In the genomic region with DNA sequence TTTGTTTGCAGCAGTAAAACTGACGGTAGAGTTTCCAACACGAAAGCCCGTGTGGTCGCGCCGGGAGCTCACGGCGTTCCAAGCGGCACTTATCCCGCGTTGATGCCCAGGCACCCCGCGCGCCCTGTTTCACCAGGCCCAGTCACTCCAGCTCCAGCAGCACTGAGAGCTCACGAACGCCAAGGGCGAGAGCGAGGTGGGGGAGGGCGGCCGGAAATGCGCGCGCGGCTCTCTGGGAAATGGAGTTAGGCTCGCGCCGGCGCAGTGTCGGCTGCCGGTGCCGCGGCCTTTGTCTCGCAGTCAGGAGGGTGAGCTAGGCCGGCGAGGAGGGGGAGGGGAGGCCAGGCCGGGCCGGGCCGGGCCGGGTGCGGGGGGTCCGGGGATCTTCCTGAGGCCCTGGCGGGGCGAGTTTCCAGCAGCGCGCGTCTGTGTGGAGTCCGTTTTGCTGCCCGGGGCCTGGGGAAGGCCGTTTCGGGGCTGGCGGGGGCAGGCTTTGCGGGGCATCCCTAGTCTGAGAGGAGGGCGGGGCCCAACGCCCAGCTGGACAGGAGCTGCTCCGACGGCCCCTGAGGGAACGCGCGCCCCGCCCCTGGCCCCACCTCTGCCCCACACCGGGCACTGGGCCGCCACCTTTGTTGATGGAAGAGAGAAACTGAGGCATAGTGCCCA, we compare ENCODE assay signal across 8 cellular contexts. TPM values are rescaled to one million over a fixed set of nuclear protein-coding genes. Genes with fewer than 3 reads are reported as not detected.
DNase-seq lines count a peak whose midpoint lies in the region; ATAC-seq and TF ChIP-seq lines count a peak whose summit lies in the region.

A gene (plus strand): TSS at position 280 of the 669 bp plus-strand sequence. CDS start 721 bp downstream, outside the sequence.

- H3K27ac ChIP-seq in OCI-LY7 (ENCODE audit: low read depth, low read length, poor library complexity, severe bottlenecking) = no peak within 1 kb of the TSS

- no peaks in the 10 kb centered on the region for H3K9me3 ChIP-seq in OCI-LY7 (ENCODE audit: low read length)

- intact Hi-C loops in OCI-LY7 (cut with micrococcal nuclease; ENCODE audit: unreplicated experiment) = no loop called here

- H3K36me3 ChIP-seq in OCI-LY7 (ENCODE audit: insufficient read depth, low read length) = no peaks in the 10 kb centered on the region

- no peaks in the 10 kb centered on the region for H4K20me1 ChIP-seq in OCI-LY7 (ENCODE audit: insufficient read depth, low read length)

- H3K4me1 ChIP-seq in OCI-LY7 (ENCODE audit: insufficient read depth, low read length, poor library complexity, severe bottlenecking) = no peaks in the 10 kb centered on the region

- POLR2A ChIA-PET in OCI-LY7 (lab: Charles Lee) = no interaction called here

- no peak within 1 kb of the TSS for H2AFZ ChIP-seq in OCI-LY7 (ENCODE audit: low read length)

- no peak within 1 kb of the TSS for H3K4me2 ChIP-seq in OCI-LY7 (ENCODE audit: low read length)

- DNase-seq in AG09309 (ENCODE audit: low read depth) = peak; percentile 23
- DNase-seq in NCI-H128 (lab: John Stamatoyannopoulos, UW; ENCODE audit: unreplicated experiment) = peak; percentile 69
- peak; percentile 50 for DNase-seq in activated T-cell treated with anti-CD3 and anti-CD28 coated beads for 48 hours (ENCODE audit: low read depth)
- peak; percentile 91 for DNase-seq in mucosa of gallbladder (ENCODE audit: low spot score)
- DNase-seq in stimulated activated CD8-positive, alpha-beta memory T cell treated with anti-CD3 and anti-CD28 coated beads, Interleukin-12 subunit alpha, Interleukin-12 subunit beta, amount 100 ng/mL, for 4 hours (ENCODE audit: low read depth) = peak; percentile 52
- no peak for DNase-seq in GM20000 (ENCODE audit: low spot score)
- no peak for DNase-seq in OCI-LY7 (ENCODE audit: low spot score)

- peak within 1 kb of the TSS; percentile 56 for H3K4me3 ChIP-seq in AG09309 (ENCODE audit: control insufficient read depth, low read depth, low read length)
- H3K4me3 ChIP-seq in OCI-LY7 (ENCODE audit: low read depth, low read length, poor library complexity, severe bottlenecking) = no peak within 1 kb of the TSS

- BruUV-seq in OCI-LY7 (replicated peaks; lab: Mats Ljungman, UMichigan) = no TSS peak

- H3K79me2 ChIP-seq in OCI-LY7 (ENCODE audit: insufficient read depth, low read depth, low read length) = no peaks in the 10 kb centered on the region

- peak; percentile 88 for ATAC-seq in esophagus mucosa

- CTCF ChIA-PET in OCI-LY7 (lab: Charles Lee; ENCODE audit: unreplicated experiment) = no interaction called here

- H3K9me2 ChIP-seq in OCI-LY7 (ENCODE audit: insufficient read depth, low read length) = no peaks in the 10 kb centered on the region

- TF ChIP-seq CTCF in AG09309 (IDR thresholded peaks at IDR 0.05; ENCODE audit: control insufficient read depth, insufficient read depth, low read depth, low read length, missing control alignments) (no peak), GM20000 (IDR thresholded peaks at IDR 0.05; ENCODE audit: extremely low read depth, missing control alignments) (no peak), OCI-LY7 (conservative IDR thresholded peaks at IDR 0.05; ENCODE audit: low read length) (no peak)

RNA-seq across cellular contexts. Expression of the gene that starts here (rescaled TPM):
- 0.68 TPM for total RNA-seq in esophagus mucosa
- 11.1 TPM for total RNA-seq in mucosa of gallbladder
- total RNA-seq in OCI-LY7 (2014; rRNA removed; shearing (Covaris generic)) = not detected in 2 replicates
- not detected in 2 replicates for total RNA-seq in OCI-LY7 (2022)

Comparison
In these comparisons a context has a peak if more than half of its experiments do, and no peak if none do; other contexts are left out.
1. Peak in ATAC-seq in esophagus mucosa; RNA of the gene not detected or under 1 TPM.
2. DNase-seq: peak in AG09309 (single experiment), NCI-H128 (single experiment), activated T-cell treated with anti-CD3 and anti-CD28 coated beads for 48 hours (single experiment), mucosa of gallbladder (single experiment) and stimulated activated CD8-positive, alpha-beta memory T cell treated with anti-CD3 and anti-CD28 coated beads, Interleukin-12 subunit alpha, Interleukin-12 subunit beta, amount 100 ng/mL, for 4 hours (single experiment); none in GM20000 (single experiment) and OCI-LY7 (single experiment).